ENCODE assay signal across 10 cellular contexts in the genomic region with DNA sequence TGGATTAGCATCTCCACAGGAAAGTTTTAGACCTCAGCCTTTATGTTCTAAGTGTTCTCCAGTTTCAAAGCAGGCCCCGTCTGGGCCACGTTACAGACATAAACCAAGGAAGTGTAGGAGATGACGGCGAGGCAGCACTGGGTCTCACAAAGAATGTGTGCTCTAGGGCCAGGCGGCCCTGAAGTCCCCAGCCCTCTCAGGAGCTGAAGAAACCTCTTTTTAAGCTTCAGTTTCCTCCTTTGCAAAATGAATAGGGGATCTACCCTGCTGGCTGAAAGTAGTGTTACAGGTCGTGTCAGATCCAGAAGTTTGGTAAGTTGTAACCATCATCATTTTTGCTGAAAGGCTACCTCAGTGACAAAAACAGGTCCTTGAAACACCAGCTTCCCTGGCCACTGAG.
DNase-seq lines count a peak whose midpoint lies in the region; ATAC-seq and TF ChIP-seq lines count a peak whose summit lies in the region.
"Had no signal": no experiment of that assay in that cellular context is flagged by ENCODE, and none has a peak within 500 bp of the region (broad histone marks: within the 10 kb centered on the region; RNA-seq: fewer than 3 reads in every experiment).

No MANE protein-coding gene starts in this region.

- CTCF ChIA-PET in Calu3 (lab: Charles Lee), result interaction anchor here (0.8 to 1.5 kb wide), 4 partner anchors 27 to 82 kb away, joined by 3 to 4 read pairs (median 3); a partner anchor contains a TSS
- CTCF ChIA-PET in PC-9 (lab: Charles Lee), result no interaction called here

- no peaks in the 10 kb centered on the region for H3K27me3 ChIP-seq in PC-9 (ENCODE audit: insufficient read depth, low read depth)

- no peak overlapping the region for H3K27ac Mint-ChIP-seq in Calu3 (ENCODE audit: unreplicated experiment)

- DNase-seq in Calu3, result no peak
- DNase-seq in PC-9, result no peak
- peak; percentile 45 for DNase-seq in iPS-NIHi11 (ENCODE audit: low spot score)
- DNase-seq in NOMO-1 treated with dmso at 0.1 percent for 144 hours (lab: John Stamatoyannopoulos, UW; ENCODE audit: unreplicated experiment), result no peak
- DNase-seq in NCI-H1105 (lab: John Stamatoyannopoulos, UW), result no peak
- DNase-seq: GOT3 had no signal

- intact Hi-C loops in Calu3 (cut with micrococcal nuclease; ENCODE audit: unreplicated experiment), result no loop called here
- intact Hi-C loops in PC-9 (cut with micrococcal nuclease; ENCODE audit: unreplicated experiment), result no loop called here

- POLR2A ChIA-PET in PC-9 (lab: Charles Lee; ENCODE audit: unreplicated experiment), result no interaction called here

- H3K36me3 Mint-ChIP-seq in Calu3 (ENCODE audit: insufficient read depth, unreplicated experiment), result peaks cover 11% of the 10 kb centered on the region

- peaks cover 19% of the 10 kb centered on the region for H4K20me1 ChIP-seq in PC-9 (ENCODE audit: insufficient read depth)

- H3K79me2 ChIP-seq in PC-9 (ENCODE audit: low read depth), result peaks cover 87% of the 10 kb centered on the region

- H3K27me3 Mint-ChIP-seq in Calu3 (ENCODE audit: unreplicated experiment), result no peaks in the 10 kb centered on the region

- no TSS peak for BruUV-seq in Calu3 (replicated peaks; lab: Mats Ljungman, UMichigan)
- no TSS peak for BruUV-seq in PC-9 (replicated peaks; lab: Mats Ljungman, UMichigan)

- peaks cover 20% of the 10 kb centered on the region for H3K4me1 ChIP-seq in PC-9 (replicated peaks; ENCODE audit: insufficient read depth)

- 0 out of 2 replicates have a peak overlapping the region, but pooled peaks have one; percentile 14 for H3K27ac ChIP-seq in PC-9

- no peak overlapping the region for H3K4me2 ChIP-seq in PC-9

- H2AFZ ChIP-seq in PC-9, result no peak overlapping the region

- no peak overlapping the region for H3K4me3 ChIP-seq in PC-9
- H3K4me3 ChIP-seq: thoracic aorta had no signal

- ATAC-seq in GM21576 (IDR thresholded peaks at IDR 0.05; ENCODE audit: unreplicated experiment) (peak; percentile 69), HG03159 (IDR thresholded peaks at IDR 0.05; ENCODE audit: unreplicated experiment) (no peak), HG03439 (IDR thresholded peaks at IDR 0.05; ENCODE audit: unreplicated experiment) (no peak)

- H3K9me2 ChIP-seq in PC-9 (ENCODE audit: insufficient read depth), result no peaks in the 10 kb centered on the region

- no peak overlapping the region for H3K4me3 Mint-ChIP-seq in Calu3 (ENCODE audit: low read depth, unreplicated experiment)

- TF ChIP-seq CTCF in Calu3 (IDR thresholded peaks at IDR 0.05; ENCODE audit: unreplicated experiment) (peak; percentile 40), PC-9 (conservative IDR thresholded peaks at IDR 0.05) (peak; percentile 28; the same call in 1 of the 2 replicates)

- H3K9me3 Mint-ChIP-seq in Calu3 (ENCODE audit: low read depth, unreplicated experiment), result peaks cover 2% of the 10 kb centered on the region

- peaks cover 41% of the 10 kb centered on the region for H3K4me1 Mint-ChIP-seq in Calu3 (ENCODE audit: low read depth, unreplicated experiment)

- H3F3A ChIP-seq in PC-9 (ENCODE audit: insufficient read depth, low read depth), result peaks cover 11% of the 10 kb centered on the region; the same call in 1 of the 2 replicates

- H3K9me3 ChIP-seq in PC-9 (ENCODE audit: insufficient read depth, low read depth), result no peaks in the 10 kb centered on the region
- H3K9me3 ChIP-seq: thoracic aorta had no signal

- no peaks in the 10 kb centered on the region for H3K36me3 ChIP-seq in PC-9 (ENCODE audit: low read depth)
- H3K36me3 ChIP-seq: thoracic aorta had no signal
